In genomic region chr7:42914726-42915045, GRCh38 we compare ENCODE assay signal across 1 cellular context.
TF ChIP-seq lines count a peak whose summit lies in the region.

No MANE protein-coding gene starts in this region.

TF ChIP-seq in WTC11, 78 proteins besides CTCF, POLR2A, EP300 and RAD21 (continued from another document):
- TF ChIP-seq ZNF281 (CRISPR knock-in tag; IDR thresholded peaks at IDR 0.05) (no peak), GABPB1 (CRISPR knock-in tag; IDR thresholded peaks at IDR 0.05) (no peak), TP53 (CRISPR knock-in tag; IDR thresholded peaks at IDR 0.05) (no peak)
